Comparison of ENCODE assay signal across 23 cellular contexts in the genomic region with DNA sequence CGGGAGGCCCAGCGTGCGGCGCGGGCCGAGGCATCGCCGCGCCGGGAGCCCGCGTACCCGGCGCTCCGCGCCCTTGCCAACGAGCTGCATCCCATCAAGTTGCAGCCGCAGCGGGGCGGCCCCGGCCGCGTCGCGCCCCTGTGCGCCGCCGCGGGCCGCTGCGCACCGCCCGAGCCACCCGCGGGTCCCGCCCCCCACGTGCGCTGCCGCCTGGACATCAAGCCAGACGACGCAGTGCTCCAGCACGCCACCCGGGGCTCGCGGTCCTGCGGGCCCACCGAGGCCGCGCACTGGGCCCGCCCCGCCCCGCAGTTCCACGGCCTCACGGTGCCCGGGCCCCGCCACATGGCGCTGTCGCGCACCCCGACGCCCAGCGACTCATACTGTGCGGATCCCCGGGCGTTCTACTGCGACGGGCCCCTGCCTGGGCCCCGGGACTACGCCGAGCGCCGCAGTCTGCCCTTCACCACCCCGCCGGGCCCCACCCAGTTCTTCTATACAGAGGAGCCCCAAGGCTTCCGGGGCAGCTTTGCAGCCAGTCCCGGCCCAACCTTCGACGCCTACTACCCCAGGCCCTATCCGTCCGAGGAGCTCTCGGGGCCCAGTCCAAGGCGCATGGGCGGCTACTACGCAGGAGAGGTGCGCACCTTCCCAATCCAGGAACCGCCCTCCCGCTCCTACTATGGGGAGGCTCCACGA. TPM values are rescaled to one million over a fixed set of nuclear protein-coding genes. Genes with fewer than 3 reads are reported as not detected.
DNase-seq lines count a peak whose midpoint lies in the region; ATAC-seq and TF ChIP-seq lines count a peak whose summit lies in the region.
"Had no signal": no experiment of that assay in that cellular context is flagged by ENCODE, and none has a peak within 500 bp of the region (broad histone marks: within the 10 kb centered on the region; RNA-seq: fewer than 3 reads in every experiment).

No MANE protein-coding gene starts in this region.

- no peak for TF ChIP-seq CTCF in Peyer's patch (IDR thresholded peaks at IDR 0.05)

- peaks cover 64% of the 10 kb centered on the region for H3K4me1 ChIP-seq in CD4-positive, CD25-positive, alpha-beta regulatory T cell (ENCODE audit: control insufficient read depth, insufficient read depth, low read length, poor library complexity, severe bottlenecking)
- H3K4me1 ChIP-seq in Peyer's patch = peaks cover 20 to 60% (median 37%) of the 10 kb centered on the region in 4 donors

- H3K36me3 ChIP-seq in CD4-positive, CD25-positive, alpha-beta regulatory T cell (ENCODE audit: control insufficient read depth, insufficient read depth, low read length) = no peaks in the 10 kb centered on the region
- H3K36me3 ChIP-seq in Peyer's patch = peaks cover 0 to 7% (median 0%) of the 10 kb centered on the region in 3 donors

- peak; percentile 46 for DNase-seq in activated CD4-positive, alpha-beta T cell treated with anti-CD3 and anti-CD28 coated beads for 36 hours
- no peak for DNase-seq in activated CD4-positive, alpha-beta T cell treated with anti-CD3 and anti-CD28 coated beads for 48 hours
- peak in 1 of 3 donors; percentile 43 for DNase-seq in CD4-positive, CD25-positive, alpha-beta regulatory T cell
- no peak for DNase-seq in activated CD8-positive, alpha-beta T cell treated with anti-CD3 and anti-CD28 coated beads, Interleukin-2, amount 10 ng/mL, durations not matched to agents 7 days and 5 days
- DNase-seq in left kidney (ENCODE audit: low read depth, low spot score) = peak; percentile 33
- DNase-seq in NCI-H82 (lab: John Stamatoyannopoulos, UW) = no peak
- no peak for DNase-seq in globus pallidus (ENCODE audit: low spot score)
- no peak for DNase-seq in Peyer's patch
- DNase-seq: activated CD4-positive, alpha-beta T cell treated with anti-CD3 and anti-CD28 coated beads for 4 hours; cortex of kidney; kidney; lower lobe of right lung; NCI-H1105; NCI-H2029 treated with DMSO at 0.1 percent for 48 hours; OCI-M1; SHP77; stimulated activated CD4-positive, alpha-beta T cell treated with anti-CD3 and anti-CD28 coated beads, Interleukin-12 subunit alpha, Interleukin-12 subunit beta, amount 100 ng/mL, for 4 hours; SW 1271 had no signal

- H3K4me1 Mint-ChIP-seq in activated CD4-positive, alpha-beta T cell treated with anti-CD3 and anti-CD28 coated beads for 36 hours = peaks cover 14% of the 10 kb centered on the region
- H3K4me1 Mint-ChIP-seq in CD4-positive, CD25-positive, alpha-beta regulatory T cell = peaks cover 0 to 35% (median 5%) of the 10 kb centered on the region in 4 donors
- peaks cover 28% of the 10 kb centered on the region for H3K4me1 Mint-ChIP-seq in activated CD8-positive, alpha-beta T cell treated with anti-CD3 and anti-CD28 coated beads, Interleukin-2, amount 10 ng/mL, durations not matched to agents 7 days and 5 days (ENCODE audit: low read depth)

- H3K4me3 ChIP-seq in CD4-positive, CD25-positive, alpha-beta regulatory T cell (ENCODE audit: low read depth, low read length) = no peak overlapping the region
- H3K4me3 ChIP-seq in Peyer's patch = no peak overlapping the region
- H3K4me3 ChIP-seq: lower lobe of right lung had no signal

- H3K27me3 ChIP-seq in CD4-positive, CD25-positive, alpha-beta regulatory T cell (ENCODE audit: control insufficient read depth, insufficient read depth, low read length) = no peaks in the 10 kb centered on the region
- H3K27me3 ChIP-seq in Peyer's patch = peaks cover 0 to 16% of the 10 kb centered on the region in 2 donors

- H3K9me3 Mint-ChIP-seq in activated CD4-positive, alpha-beta T cell treated with anti-CD3 and anti-CD28 coated beads for 36 hours (ENCODE audit: low read depth) = no peaks in the 10 kb centered on the region
- H3K9me3 Mint-ChIP-seq in CD4-positive, CD25-positive, alpha-beta regulatory T cell = peaks cover 0 to 2% (median 0%) of the 10 kb centered on the region in 7 donors
- no peaks in the 10 kb centered on the region for H3K9me3 Mint-ChIP-seq in activated CD8-positive, alpha-beta T cell treated with anti-CD3 and anti-CD28 coated beads, Interleukin-2, amount 10 ng/mL, durations not matched to agents 7 days and 5 days (ENCODE audit: insufficient read depth)
- H3K9me3 Mint-ChIP-seq: type B pancreatic cell had no signal

- no peak overlapping the region for H3K27ac ChIP-seq in CD4-positive, CD25-positive, alpha-beta regulatory T cell (ENCODE audit: insufficient read depth, low read length, poor library complexity, severe bottlenecking)
- no peak overlapping the region for H3K27ac ChIP-seq in Peyer's patch
- H3K27ac ChIP-seq: HL-60, lower lobe of right lung had no signal

- no peak for ATAC-seq in activated CD4-positive, alpha-beta T cell treated with anti-CD3 and anti-CD28 coated beads for 36 hours
- ATAC-seq in CD4-positive, CD25-positive, alpha-beta regulatory T cell (ENCODE audit: low read depth in 2 of 2) = no peak
- ATAC-seq in activated CD8-positive, alpha-beta T cell treated with anti-CD3 and anti-CD28 coated beads, Interleukin-2, amount 10 ng/mL, durations not matched to agents 7 days and 5 days = no peak
- ATAC-seq: HepG2, lower lobe of right lung, right cardiac atrium had no signal

- H3K27ac Mint-ChIP-seq in activated CD4-positive, alpha-beta T cell treated with anti-CD3 and anti-CD28 coated beads for 36 hours = no peak overlapping the region
- H3K27ac Mint-ChIP-seq in CD4-positive, CD25-positive, alpha-beta regulatory T cell = no peak overlapping the region
- H3K27ac Mint-ChIP-seq in activated CD8-positive, alpha-beta T cell treated with anti-CD3 and anti-CD28 coated beads, Interleukin-2, amount 10 ng/mL, durations not matched to agents 7 days and 5 days = peak overlapping the region; percentile 57
- H3K27ac Mint-ChIP-seq: type B pancreatic cell had no signal

- POLR2A ChIA-PET in activated CD4-positive, alpha-beta T cell treated with anti-CD3 and anti-CD28 coated beads for 36 hours (lab: Charles Lee) = no interaction called here
- POLR2A ChIA-PET in activated CD8-positive, alpha-beta T cell treated with anti-CD3 and anti-CD28 coated beads, Interleukin-2, amount 10 ng/mL, durations not matched to agents 7 days and 5 days (lab: Charles Lee) = interaction anchor here (0.6 to 1.2 kb wide), 2 partner anchors 10 to 42 kb away, joined by 3 read pairs; no protein-coding TSS in a partner anchor

- CTCF ChIA-PET in activated CD4-positive, alpha-beta T cell treated with anti-CD3 and anti-CD28 coated beads for 36 hours (lab: Charles Lee) = interaction anchor here (0.6 to 1.3 kb wide), 4 partner anchors 15 to 190 kb away, joined by 3 to 8 read pairs (median 3); no protein-coding TSS in a partner anchor
- CTCF ChIA-PET in activated CD8-positive, alpha-beta T cell treated with anti-CD3 and anti-CD28 coated beads, Interleukin-2, amount 10 ng/mL, durations not matched to agents 7 days and 5 days (lab: Charles Lee) = interaction anchor here (3.4 to 4.9 kb wide), 2 partner anchors 29 to 190 kb away, joined by 10 to 37 read pairs; no protein-coding TSS in a partner anchor

- no peak for TF ChIP-seq POLR2A in Peyer's patch (IDR thresholded peaks at IDR 0.05)

- H3K36me3 Mint-ChIP-seq in activated CD4-positive, alpha-beta T cell treated with anti-CD3 and anti-CD28 coated beads for 36 hours (ENCODE audit: low read depth) = peaks cover 3% of the 10 kb centered on the region
- peaks cover 2% of the 10 kb centered on the region for H3K36me3 Mint-ChIP-seq in CD4-positive, CD25-positive, alpha-beta regulatory T cell
- peaks cover 16% of the 10 kb centered on the region for H3K36me3 Mint-ChIP-seq in activated CD8-positive, alpha-beta T cell treated with anti-CD3 and anti-CD28 coated beads, Interleukin-2, amount 10 ng/mL, durations not matched to agents 7 days and 5 days (ENCODE audit: low read depth)
- H3K36me3 Mint-ChIP-seq: type B pancreatic cell had no signal

- intact Hi-C loops in activated CD4-positive, alpha-beta T cell treated with anti-CD3 and anti-CD28 coated beads for 36 hours (cut with DNase I, micrococcal nuclease) = loop anchor here (5.0 to 10.0 kb wide), 4 partner anchors 57 to 202 kb away; a partner anchor contains a TSS

- no peaks in the 10 kb centered on the region for H3K9me3 ChIP-seq in CD4-positive, CD25-positive, alpha-beta regulatory T cell (ENCODE audit: control insufficient read depth in 2 of 2, low read length in 2 of 2)
- no peaks in the 10 kb centered on the region for H3K9me3 ChIP-seq in Peyer's patch
- H3K9me3 ChIP-seq: HAP-1, lower lobe of right lung had no signal

- H3K4me3 Mint-ChIP-seq in activated CD4-positive, alpha-beta T cell treated with anti-CD3 and anti-CD28 coated beads for 36 hours = no peak overlapping the region
- peak overlapping the region; percentile 54 to 84 (median 64) for H3K4me3 Mint-ChIP-seq in CD4-positive, CD25-positive, alpha-beta regulatory T cell
- H3K4me3 Mint-ChIP-seq in activated CD8-positive, alpha-beta T cell treated with anti-CD3 and anti-CD28 coated beads, Interleukin-2, amount 10 ng/mL, durations not matched to agents 7 days and 5 days = peak overlapping the region; percentile 36
- H3K4me3 Mint-ChIP-seq: type B pancreatic cell had no signal

- peaks cover 14% of the 10 kb centered on the region for H3K27me3 Mint-ChIP-seq in activated CD4-positive, alpha-beta T cell treated with anti-CD3 and anti-CD28 coated beads for 36 hours
- peaks cover 35% of the 10 kb centered on the region for H3K27me3 Mint-ChIP-seq in CD4-positive, CD25-positive, alpha-beta regulatory T cell
- H3K27me3 Mint-ChIP-seq in activated CD8-positive, alpha-beta T cell treated with anti-CD3 and anti-CD28 coated beads, Interleukin-2, amount 10 ng/mL, durations not matched to agents 7 days and 5 days (ENCODE audit: low read depth) = peaks cover 13% of the 10 kb centered on the region

RNA-seq across cellular contexts. Expression of a gene that starts 2.6 kb away (rescaled TPM):
- total RNA-seq in activated CD4-positive, alpha-beta T cell treated with anti-CD3 and anti-CD28 coated beads for 36 hours = 1 to 10 TPM; 4.3 to 4.8 TPM
- total RNA-seq in CD4-positive, CD25-positive, alpha-beta regulatory T cell = 4.3 TPM
- under 1 TPM in 2 of 4 donors, not detected in 2; 0.10 to 0.11 TPM for polyA plus RNA-seq in CD4-positive, CD25-positive, alpha-beta regulatory T cell
- total RNA-seq in activated CD8-positive, alpha-beta T cell treated with anti-CD3 and anti-CD28 coated beads, Interleukin-2, amount 10 ng/mL, durations not matched to agents 7 days and 5 days = 1 to 10 TPM; 5.3 to 5.6 TPM
- 10 to 100 TPM in 2 of 4 donors, 1 to 10 TPM in 2; 4.1 to 17.4 (median 9.2) TPM for total RNA-seq in Peyer's patch

RNA-seq across cellular contexts. Expression of a gene that starts 4.3 kb away (rescaled TPM):
- total RNA-seq in activated CD4-positive, alpha-beta T cell treated with anti-CD3 and anti-CD28 coated beads for 36 hours = 10 to 100 TPM; 94.5 to 98.9 TPM
- total RNA-seq in CD4-positive, CD25-positive, alpha-beta regulatory T cell = 33.7 TPM
- 10 to 100 TPM; 65.4 to 95.8 (median 80.3) TPM for polyA plus RNA-seq in CD4-positive, CD25-positive, alpha-beta regulatory T cell
- 100 to 1,000 TPM; 108 to 119 TPM for total RNA-seq in activated CD8-positive, alpha-beta T cell treated with anti-CD3 and anti-CD28 coated beads, Interleukin-2, amount 10 ng/mL, durations not matched to agents 7 days and 5 days
- 100 to 1,000 TPM in 2 of 4 donors, 10 to 100 TPM in 2; 66.0 to 120 (median 96.5) TPM for total RNA-seq in Peyer's patch

RNA-seq across cellular contexts. Expression of a gene that starts 7.2 kb away (rescaled TPM):
- 10 to 100 TPM; 16.6 to 17.5 TPM for total RNA-seq in activated CD4-positive, alpha-beta T cell treated with anti-CD3 and anti-CD28 coated beads for 36 hours
- total RNA-seq in CD4-positive, CD25-positive, alpha-beta regulatory T cell = 2.7 TPM
- polyA plus RNA-seq in CD4-positive, CD25-positive, alpha-beta regulatory T cell = under 1 TPM in 1 of 4 donors, not detected in 3; 0.30 TPM
- 10 to 100 TPM; 14.7 to 15.8 TPM for total RNA-seq in activated CD8-positive, alpha-beta T cell treated with anti-CD3 and anti-CD28 coated beads, Interleukin-2, amount 10 ng/mL, durations not matched to agents 7 days and 5 days
- total RNA-seq in Peyer's patch = 10 to 100 TPM; 30.8 to 50.4 (median 41.4) TPM

RNA-seq across cellular contexts. Expression of a gene that starts 21.2 kb away (rescaled TPM):
- 100 to 1,000 TPM; 282 to 320 TPM for total RNA-seq in activated CD4-positive, alpha-beta T cell treated with anti-CD3 and anti-CD28 coated beads for 36 hours
- 219 TPM for total RNA-seq in CD4-positive, CD25-positive, alpha-beta regulatory T cell
- polyA plus RNA-seq in CD4-positive, CD25-positive, alpha-beta regulatory T cell = 100 to 1,000 TPM; 297 to 398 (median 339) TPM
- total RNA-seq in activated CD8-positive, alpha-beta T cell treated with anti-CD3 and anti-CD28 coated beads, Interleukin-2, amount 10 ng/mL, durations not matched to agents 7 days and 5 days = 100 to 1,000 TPM; 279 to 310 TPM
- total RNA-seq in Peyer's patch = 100 to 1,000 TPM; 299 to 676 (median 475) TPM

RNA-seq across cellular contexts. Expression of a gene that starts 37.2 kb away (rescaled TPM):
- total RNA-seq in activated CD4-positive, alpha-beta T cell treated with anti-CD3 and anti-CD28 coated beads for 36 hours = 10 to 100 TPM; 66.2 to 71.8 TPM
- 63.6 TPM for total RNA-seq in CD4-positive, CD25-positive, alpha-beta regulatory T cell
- polyA plus RNA-seq in CD4-positive, CD25-positive, alpha-beta regulatory T cell = 10 to 100 TPM in 2 of 4 donors, 1 to 10 TPM in 2; 9.4 to 13.9 (median 10.6) TPM
- total RNA-seq in activated CD8-positive, alpha-beta T cell treated with anti-CD3 and anti-CD28 coated beads, Interleukin-2, amount 10 ng/mL, durations not matched to agents 7 days and 5 days = 100 to 1,000 TPM; 117 to 118 TPM
- 100 to 1,000 TPM in 3 of 4 donors, 10 to 100 TPM in 1; 98.4 to 187 (median 134) TPM for total RNA-seq in Peyer's patch

Comparison
In these comparisons a context has a peak if more than half of its experiments do, and no peak if none do; other contexts are left out.
1. DNase-seq: peak in activated CD4-positive, alpha-beta T cell treated with anti-CD3 and anti-CD28 coated beads for 36 hours (single experiment) and left kidney (single experiment); none in activated CD4-positive, alpha-beta T cell treated with anti-CD3 and anti-CD28 coated beads for 48 hours (single experiment), activated CD8-positive, alpha-beta T cell treated with anti-CD3 and anti-CD28 coated beads, Interleukin-2, amount 10 ng/mL, durations not matched to agents 7 days and 5 days (single experiment), NCI-H82 (single experiment), globus pallidus (single experiment) and Peyer's patch (0 of 3).